9 cellular contexts compared by ENCODE assay signal in genomic region chr18:63974991-63975390, GRCh38. TPM values are rescaled to one million over a fixed set of nuclear protein-coding genes. Genes with fewer than 3 reads are reported as not detected.
DNase-seq lines count a peak whose midpoint lies in the region; ATAC-seq and TF ChIP-seq lines count a peak whose summit lies in the region.
"Had no signal": no experiment of that assay in that cellular context is flagged by ENCODE, and none has a peak within 500 bp of the region (broad histone marks: within the 10 kb centered on the region; RNA-seq: fewer than 3 reads in every experiment).

No MANE protein-coding gene starts in this region.

- intact Hi-C loops in OCI-LY7 (cut with micrococcal nuclease; ENCODE audit: unreplicated experiment), result no loop called here

- no peaks in the 10 kb centered on the region for H4K20me1 ChIP-seq in OCI-LY7 (ENCODE audit: insufficient read depth, low read length)

- H3K9me3 ChIP-seq in OCI-LY7 (ENCODE audit: low read length), result no peaks in the 10 kb centered on the region

- H2AFZ ChIP-seq in OCI-LY7 (ENCODE audit: low read length), result no peak overlapping the region

- peaks cover 0 to 6% (median 3%) of the 10 kb centered on the region in 3 donors for H3K36me3 Mint-ChIP-seq in immature natural killer cell
- H3K36me3 Mint-ChIP-seq: activated naive CD8-positive, alpha-beta T cell treated with anti-CD3 and anti-CD28 coated beads, Interleukin-2, amount 10 ng/mL, durations not matched to agents 7 days and 5 days had no signal

- POLR2A ChIA-PET in OCI-LY7 (lab: Charles Lee), result no interaction called here

- no peak overlapping the region for H3K4me2 ChIP-seq in OCI-LY7 (ENCODE audit: low read length)

- no peak overlapping the region for H3K4me3 Mint-ChIP-seq in immature natural killer cell
- H3K4me3 Mint-ChIP-seq: activated naive CD8-positive, alpha-beta T cell treated with anti-CD3 and anti-CD28 coated beads, Interleukin-2, amount 10 ng/mL, durations not matched to agents 7 days and 5 days had no signal

- no peaks in the 10 kb centered on the region for H3K36me3 ChIP-seq in OCI-LY7 (ENCODE audit: insufficient read depth, low read length)

- H3K9me2 ChIP-seq in OCI-LY7 (ENCODE audit: insufficient read depth, low read length), result no peaks in the 10 kb centered on the region

- DNase-seq in Ammon's horn (ENCODE audit: low spot score), result peak; percentile 41
- peak; percentile 3 for DNase-seq in OCI-LY7 (ENCODE audit: low spot score)
- peak; percentile 50 for DNase-seq in globus pallidus (ENCODE audit: low spot score)
- DNase-seq in immature natural killer cell, result no peak
- no peak for DNase-seq in AG08396 (ENCODE audit: low spot score)
- DNase-seq in coronary artery (ENCODE audit: low spot score), result no peak
- DNase-seq: activated naive CD8-positive, alpha-beta T cell treated with anti-CD3 and anti-CD28 coated beads, Interleukin-2, amount 10 ng/mL, durations not matched to agents 7 days and 5 days had no signal

- no peaks in the 10 kb centered on the region for H3K9me3 Mint-ChIP-seq in immature natural killer cell
- H3K9me3 Mint-ChIP-seq: activated naive CD8-positive, alpha-beta T cell treated with anti-CD3 and anti-CD28 coated beads, Interleukin-2, amount 10 ng/mL, durations not matched to agents 7 days and 5 days had no signal

- H3K27me3 Mint-ChIP-seq in immature natural killer cell (ENCODE audit: low read depth in 3 of 3), result peaks cover 2 to 5% (median 3%) of the 10 kb centered on the region in 3 donors
- H3K27me3 Mint-ChIP-seq: activated naive CD8-positive, alpha-beta T cell treated with anti-CD3 and anti-CD28 coated beads, Interleukin-2, amount 10 ng/mL, durations not matched to agents 7 days and 5 days had no signal

- no TSS peak for BruUV-seq in OCI-LY7 (replicated peaks; lab: Mats Ljungman, UMichigan)

- peak overlapping the region in 1 of 6 donors; percentile 8 for H3K27ac Mint-ChIP-seq in immature natural killer cell
- H3K27ac Mint-ChIP-seq: activated naive CD8-positive, alpha-beta T cell treated with anti-CD3 and anti-CD28 coated beads, Interleukin-2, amount 10 ng/mL, durations not matched to agents 7 days and 5 days had no signal

- no peak for ATAC-seq in GM21390 (IDR thresholded peaks at IDR 0.05; ENCODE audit: unreplicated experiment)

- H3K4me3 ChIP-seq in GM12875 (ENCODE audit: low read depth, low read length) (no peak overlapping the region), OCI-LY7 (ENCODE audit: low read depth, low read length, poor library complexity, severe bottlenecking) (no peak overlapping the region), coronary artery (no peak overlapping the region)

- no peak overlapping the region for H3K27ac ChIP-seq in OCI-LY7 (ENCODE audit: low read depth, low read length, poor library complexity, severe bottlenecking)
- no peak overlapping the region for H3K27ac ChIP-seq in coronary artery

- peak; percentile 8; the same call in 1 of the 2 replicates for TF ChIP-seq CTCF in GM12875 (IDR thresholded peaks at IDR 0.05; ENCODE audit: borderline replicate concordance, insufficient read depth, low read depth, low read length)
- peak; percentile 42; the same call in 1 of the 2 replicates for TF ChIP-seq CTCF in OCI-LY7 (conservative IDR thresholded peaks at IDR 0.05; ENCODE audit: low read length)
- no peak for TF ChIP-seq CTCF in coronary artery (IDR thresholded peaks at IDR 0.05)

- H3K79me2 ChIP-seq in OCI-LY7 (ENCODE audit: insufficient read depth, low read depth, low read length), result no peaks in the 10 kb centered on the region

- H3K4me1 ChIP-seq in OCI-LY7 (ENCODE audit: insufficient read depth, low read length, poor library complexity, severe bottlenecking), result peaks cover 9% of the 10 kb centered on the region

- CTCF ChIA-PET in OCI-LY7 (lab: Charles Lee; ENCODE audit: unreplicated experiment), result no interaction called here

- peaks cover 26 to 29% of the 10 kb centered on the region in 2 donors for H3K4me1 Mint-ChIP-seq in immature natural killer cell

RNA-seq across cellular contexts. Expression of gene SERPINB8, which starts 5.1 kb away (rescaled TPM):
- 1.3 and 1.5 TPM in 2 replicates for total RNA-seq in OCI-LY7 (2014; rRNA removed; shearing (Covaris generic))
- 2.0 and 2.5 TPM in 2 replicates for total RNA-seq in OCI-LY7 (2022)
- polyA plus RNA-seq in immature natural killer cell, result 10 to 100 TPM in 2 of 3 donors, 1 to 10 TPM in 1; 9.0 to 17.7 (median 10.3) TPM

RNA-seq across cellular contexts. Expression of gene HMSD, which starts 25.9 kb away (rescaled TPM):
- total RNA-seq in OCI-LY7 (2014; rRNA removed; shearing (Covaris generic)), result not detected in 2 replicates
- total RNA-seq in OCI-LY7 (2022), result not detected in 2 replicates
- polyA plus RNA-seq in immature natural killer cell, result not detected
- total RNA-seq: activated naive CD8-positive, alpha-beta T cell treated with anti-CD3 and anti-CD28 coated beads, Interleukin-2, amount 10 ng/mL, durations not matched to agents 7 days and 5 days had no signal

Comparison
In these comparisons a context has a peak if more than half of its experiments do, and no peak if none do; other contexts are left out.
1. DNase-seq: peak in Ammon's horn (single experiment), OCI-LY7 (single experiment) and globus pallidus (single experiment); none in immature natural killer cell (0 of 3), AG08396 (single experiment) and coronary artery (single experiment).